ENCODE assay signal across 10 cellular contexts in the genomic region with DNA sequence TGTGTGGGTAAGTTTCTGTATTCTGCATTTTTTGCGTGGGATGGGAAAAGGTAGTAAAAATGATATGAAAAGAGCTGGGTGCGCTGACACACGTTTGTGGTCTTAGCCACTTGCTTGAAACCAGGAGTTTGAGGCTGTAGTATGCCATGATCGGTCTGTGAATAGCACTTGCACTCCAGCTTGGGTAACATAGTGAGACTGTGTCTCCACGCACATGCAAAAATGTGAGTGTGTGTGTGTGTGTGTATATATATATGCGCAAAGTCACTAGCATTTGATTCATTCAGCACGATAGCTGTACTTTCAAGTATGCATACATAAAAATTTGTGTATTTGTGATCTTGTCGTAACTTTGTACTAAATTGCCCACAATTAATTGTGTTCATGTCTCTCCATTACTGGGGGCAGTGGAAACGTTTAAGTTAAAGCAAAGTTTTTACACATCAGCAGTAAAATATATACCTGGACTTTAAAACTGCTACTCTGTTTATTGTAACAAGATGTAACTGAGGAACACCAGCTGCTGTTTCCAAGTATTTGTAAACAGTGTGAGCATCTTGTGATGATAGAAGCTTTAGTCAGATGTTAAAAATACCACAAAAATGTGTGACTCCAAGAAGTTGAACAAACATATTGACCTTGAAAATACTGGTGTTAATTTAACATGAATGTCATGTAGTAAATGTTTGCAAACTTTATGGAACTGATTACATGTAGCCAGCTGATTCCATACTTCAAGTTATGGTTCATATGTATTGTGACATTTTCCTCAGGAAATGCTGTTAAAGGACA. TPM values are rescaled to one million over a fixed set of nuclear protein-coding genes. Genes with fewer than 3 reads are reported as not detected.
DNase-seq lines count a peak whose midpoint lies in the region; ATAC-seq, FAIRE-seq and TF ChIP-seq lines count a peak whose summit lies in the region.
"Had no signal": no experiment of that assay in that cellular context is flagged by ENCODE, and none has a peak within 500 bp of the region (broad histone marks: within the 10 kb centered on the region; RNA-seq: fewer than 3 reads in every experiment).

No MANE protein-coding gene starts in this region.

- H3K4me3 Mint-ChIP-seq in T-helper 17 cell, result peak overlapping the region; percentile 41

- no peaks in the 10 kb centered on the region for H3K27me3 Mint-ChIP-seq in T-helper 17 cell

- no peak for TF ChIP-seq EP300 in sigmoid colon (IDR thresholded peaks at IDR 0.05)

- peaks cover 5% of the 10 kb centered on the region for H3K36me3 Mint-ChIP-seq in T-helper 17 cell (ENCODE audit: low read depth)

- H3K4me3 ChIP-seq in fibroblast of the aortic adventitia (ENCODE audit: low read depth, low read length), result no peak overlapping the region
- H3K4me3 ChIP-seq in sigmoid colon, result no peak overlapping the region

- peak overlapping the region in 3 of 4 donors; percentile 7 to 35 (median 25) for H3K27ac ChIP-seq in sigmoid colon

- peak; percentile 67 for DNase-seq in GM04504 (ENCODE audit: low read depth)
- no peak for DNase-seq in T-helper 17 cell
- DNase-seq in fibroblast of the aortic adventitia (ENCODE audit: low read depth), result peak; percentile 55
- no peak for DNase-seq in sigmoid colon
- no peak for DNase-seq in GM12892 (ENCODE audit: insufficient read length)
- no peak for DNase-seq in hypothalamus (lab: John Stamatoyannopoulos, UW)
- DNase-seq in inferior parietal cortex (ENCODE audit: extremely low spot score), result no peak
- DNase-seq: effector CD8-positive, alpha-beta T cell; KG1 had no signal

- H3K9me3 ChIP-seq in T-helper 17 cell (ENCODE audit: control insufficient read depth, low read length, poor library complexity, severe bottlenecking) (no peaks in the 10 kb centered on the region), sigmoid colon (no peaks in the 10 kb centered on the region)

- no peaks in the 10 kb centered on the region for H3K36me3 ChIP-seq in sigmoid colon

- peaks cover 45% of the 10 kb centered on the region for H3K4me1 Mint-ChIP-seq in T-helper 17 cell

- no peak overlapping the region for H3K27ac Mint-ChIP-seq in T-helper 17 cell

- no peaks in the 10 kb centered on the region for H3K27me3 ChIP-seq in sigmoid colon

- 80% methylated on average over 9 of the region's 9 CpGs for WGBS in sigmoid colon, 2 donors

- ATAC-seq in T-helper 17 cell (no peak), HG02884 (IDR thresholded peaks at IDR 0.05; ENCODE audit: unreplicated experiment) (no peak)

- TF ChIP-seq CTCF in fibroblast of the aortic adventitia (IDR thresholded peaks at IDR 0.05; ENCODE audit: insufficient read depth, low read length), result no peak
- TF ChIP-seq CTCF in sigmoid colon (IDR thresholded peaks at IDR 0.05), result no peak

- intact Hi-C loops in sigmoid colon (cut with DNase I), result no loop called here

- TF ChIP-seq POLR2A in sigmoid colon (IDR thresholded peaks at IDR 0.05) (no peak), GM12892 (IDR thresholded peaks at IDR 0.05; ENCODE audit: low read depth, low read length) (no peak)

- H3K4me1 ChIP-seq in sigmoid colon, result peaks cover 0 to 81% (median 70%) of the 10 kb centered on the region in 4 donors

- FAIRE-seq in GM12892 (lab: Jason Lieb, UNC), result no peak

RNA-seq across cellular contexts. Expression of gene ZRANB1, which starts 1.6 kb away (rescaled TPM):
- total RNA-seq in T-helper 17 cell, result 10 to 100 TPM; 19.4 to 21.3 TPM
- 19.6 and 22.3 TPM in 2 replicates for total RNA-seq in fibroblast of the aortic adventitia (ENCODE audit: low replicate concordance)
- 10 to 100 TPM; 38.0 to 49.0 (median 41.0) TPM for total RNA-seq in sigmoid colon
- 1 to 10 TPM; 6.7 to 9.6 (median 7.6) TPM for polyA plus RNA-seq in sigmoid colon
- polyA plus RNA-seq in GM12892 (2012; ENCODE audit: missing spikeins), result 8.4 TPM

Comparison
In these comparisons a context has a peak if more than half of its experiments do, and no peak if none do; other contexts are left out.
1. DNase-seq: peak in GM04504 (single experiment) and fibroblast of the aortic adventitia (single experiment); none in T-helper 17 cell (0 of 3), sigmoid colon (single experiment), GM12892 (single experiment), hypothalamus (0 of 51) and inferior parietal cortex (single experiment).